Comparison of ENCODE assay signal across 24 cellular contexts in genomic region chr10:60578217-60578616, GRCh38.
A peak's percentile ranks its signal among the peaks of the same experiment; 100 is the strongest.
DNase-seq lines count a peak whose midpoint lies in the region; ATAC-seq, FAIRE-seq and TF ChIP-seq lines count a peak whose summit lies in the region.
"Had no signal": no experiment of that assay in that cellular context is flagged by ENCODE, and none has a peak within 500 bp of the region (broad histone marks: within the 10 kb centered on the region; RNA-seq: fewer than 3 reads in every experiment).

No MANE protein-coding gene starts in this region.

- H3K36me3 ChIP-seq in HepG2 (replicated peaks in 1 of 2; ENCODE audit: control insufficient read depth in 1 of 2, insufficient read depth in 2 of 2, low read length in 2 of 2) (no peaks in the 10 kb centered on the region), right lobe of liver (no peaks in the 10 kb centered on the region)
- H3K36me3 ChIP-seq: BLaER1, Peyer's patch had no signal

- FAIRE-seq in HepG2 (lab: Jason Lieb, UNC): no peak
- FAIRE-seq: GM12878 had no signal

- H3K4me2 ChIP-seq in HepG2 (ENCODE audit: low read depth, low read length): no peak overlapping the region
- H3K4me2 ChIP-seq: BLaER1, GM23338 had no signal

- DNase-seq in HepG2 (ENCODE audit: low spot score) (no peak), right lobe of liver (no peak), LoVo (ENCODE audit: low spot score) (peak; percentile 2), epithelial cell of esophagus (ENCODE audit: low read depth) (peak; percentile 53), NCI-H345 treated with DMSO at 0.1 percent for 48 hours (lab: John Stamatoyannopoulos, UW; ENCODE audit: unreplicated experiment) (no peak), KBM-7 (no peak), T-cell (no peak)
- DNase-seq: 8988T; CD4-positive, CD25-positive, alpha-beta regulatory T cell; COR-L47; DMS79; EL; GDM1; H9; HFFc6; Kasumi-1; NCI-H2029 treated with DMSO at 0.1 percent for 48 hours; NCI-H69; Peyer's patch; SIG-M5 had no signal

- H3K27ac ChIP-seq in HepG2 (ENCODE audit: extremely low read length, insufficient read depth, low read length) (no peak overlapping the region), right lobe of liver (no peak overlapping the region)
- H3K27ac ChIP-seq: BLaER1, Peyer's patch, SK-N-MC had no signal

- H3K27me3 ChIP-seq in HepG2 (ENCODE audit: control insufficient read depth in 1 of 2, insufficient read depth in 2 of 2, low read length in 2 of 2) (no peaks in the 10 kb centered on the region), right lobe of liver (no peaks in the 10 kb centered on the region)
- H3K27me3 ChIP-seq: BLaER1, Peyer's patch had no signal

- peaks cover 7 to 10% (median 10%) of the 10 kb centered on the region in 3 donors for H3K9me3 Mint-ChIP-seq in T-cell
- H3K9me3 Mint-ChIP-seq: HFFc6 had no signal

- H4K20me1 ChIP-seq in HepG2 (ENCODE audit: insufficient read depth, low read length): no peaks in the 10 kb centered on the region
- H4K20me1 ChIP-seq: BLaER1 had no signal

- no TSS peak for BruUV-seq in HepG2 (replicated peaks; lab: Mats Ljungman, UMichigan)

- H3K27me3 Mint-ChIP-seq in T-cell: no peaks in the 10 kb centered on the region
- H3K27me3 Mint-ChIP-seq: CD4-positive, CD25-positive, alpha-beta regulatory T cell had no signal

- CTCF ChIA-PET in HepG2 (lab: Yijun Ruan, JAX; ENCODE audit: low intra/inter-chr PET ratio, low total read pairs): no interaction called here
- CTCF ChIA-PET in T-cell (lab: Charles Lee): interaction anchor here in 1 of 2 donors (0.6 kb wide), 1 partner anchor 133 kb away, joined by 5 read pairs; no protein-coding TSS in a partner anchor

- H3K4me3 ChIP-seq in HepG2 (replicated peaks in 1 of 3; ENCODE audit: insufficient read depth in 1 of 3, low read depth in 2 of 3, low read length in 3 of 3) (no peak overlapping the region), right lobe of liver (no peak overlapping the region), epithelial cell of esophagus (ENCODE audit: low read length) (no peak overlapping the region)
- H3K4me3 ChIP-seq: BLaER1, GM12878, GM23338, Peyer's patch, SK-N-MC had no signal

- H3K36me3 Mint-ChIP-seq in T-cell: peaks cover 27% of the 10 kb centered on the region
- H3K36me3 Mint-ChIP-seq: CD4-positive, CD25-positive, alpha-beta regulatory T cell had no signal

- H3K4me1 ChIP-seq in HepG2 (ENCODE audit: insufficient read depth, low read length): no peaks in the 10 kb centered on the region
- no peaks in the 10 kb centered on the region for H3K4me1 ChIP-seq in right lobe of liver
- H3K4me1 ChIP-seq: Peyer's patch had no signal

- H3K79me2 ChIP-seq in HepG2 (ENCODE audit: insufficient read depth, low read length): no peaks in the 10 kb centered on the region

- in situ Hi-C loops in HepG2 (cut with HindIII; ENCODE audit: extremely low pct_ligation_motif_present, low pct_unique_long_range_greater_than_20kb): no loop called here
- in situ Hi-C loops in KBM-7 (cut with MboI; ENCODE audit: low pct_unique_long_range_greater_than_20kb, low sequenced_read_pairs): no loop called here

- no peak overlapping the region for H3K9ac ChIP-seq in HepG2 (ENCODE audit: insufficient read depth, low read depth, low read length)
- H3K9ac ChIP-seq: BLaER1 had no signal

- TF ChIP-seq CTCF in HepG2 (CRISPR knock-in tag; IDR thresholded peaks at IDR 0.05) (no peak), right lobe of liver (IDR thresholded peaks at IDR 0.05) (no peak), epithelial cell of esophagus (IDR thresholded peaks at IDR 0.05; ENCODE audit: insufficient read depth, low read depth, low read length, missing control alignments) (no peak)

- intact Hi-C loops in HepG2 (cut with micrococcal nuclease; ENCODE audit: unreplicated experiment) (no loop called here), right lobe of liver (cut with DNase I) (no loop called here)

- ATAC-seq in HepG2 (no peak), right lobe of liver (no peak), T-cell (replicated peaks in 1 of 4) (no peak)
- ATAC-seq: GM12878, GM23338 had no signal

- H3K4me3 Mint-ChIP-seq in T-cell: no peak overlapping the region
- H3K4me3 Mint-ChIP-seq: CD4-positive, CD25-positive, alpha-beta regulatory T cell; GM23338; H9; HFFc6 had no signal

- TF ChIP-seq EP300 in HepG2 (IDR thresholded peaks at IDR 0.05; ENCODE audit: low read depth in 2 of 2, low read length in 2 of 2): no peak
- TF ChIP-seq EP300 in HepG2 (CRISPR knock-in tag; IDR thresholded peaks at IDR 0.05; ENCODE audit: borderline replicate concordance): no peak

- TF ChIP-seq POLR2A in HepG2 (IDR thresholded peaks at IDR 0.05; ENCODE audit: insufficient read depth in 1 of 2, low read depth in 2 of 2, low read length in 2 of 2) (no peak), right lobe of liver (IDR thresholded peaks at IDR 0.05) (no peak)

- peaks cover 18 to 36% (median 29%) of the 10 kb centered on the region in 3 donors for H3K4me1 Mint-ChIP-seq in T-cell

- no peak overlapping the region for H2AFZ ChIP-seq in HepG2 (ENCODE audit: low read length)
- H2AFZ ChIP-seq: GM23338 had no signal

- POLR2A ChIA-PET in HepG2 (lab: Yijun Ruan, JAX): no interaction called here
- POLR2A ChIA-PET in T-cell (lab: Charles Lee): interaction anchor here (0.6 kb wide), 2 partner anchors 28 to 146 kb away, joined by 4 to 13 read pairs; no protein-coding TSS in a partner anchor

- H3K27ac Mint-ChIP-seq in T-cell: no peak overlapping the region
- H3K27ac Mint-ChIP-seq: CD4-positive, CD25-positive, alpha-beta regulatory T cell; HFFc6 had no signal

- TF ChIP-seq RAD21 in HepG2 (CRISPR knock-in tag; IDR thresholded peaks at IDR 0.05): no peak

- H3K9me3 ChIP-seq in HepG2 (ENCODE audit: low read length) (no peaks in the 10 kb centered on the region), right lobe of liver (no peaks in the 10 kb centered on the region)
- H3K9me3 ChIP-seq: BLaER1, Peyer's patch had no signal

TF ChIP-seq in HepG2, 621 proteins besides CTCF, POLR2A, EP300 and RAD21:
- TF ChIP-seq JARID2 (CRISPR knock-in tag; IDR thresholded peaks at IDR 0.05; ENCODE audit: insufficient replicate concordance) (no peak), TOE1 (CRISPR knock-in tag; IDR thresholded peaks at IDR 0.05) (no peak), HDAC2 (CRISPR knock-in tag; IDR thresholded peaks at IDR 0.05) (no peak), ZNF225 (CRISPR knock-in tag; IDR thresholded peaks at IDR 0.05) (no peak), NFE2L2 (IDR thresholded peaks at IDR 0.05; ENCODE audit: low read length) (peak; percentile 20; the same call in 1 of the 2 replicates), TARDBP (CRISPR knock-in tag; IDR thresholded peaks at IDR 0.05) (no peak), KLF9 (CRISPR knock-in tag; IDR thresholded peaks at IDR 0.05; ENCODE audit: low read depth) (no peak), XBP1 (CRISPR knock-in tag; IDR thresholded peaks at IDR 0.05) (no peak), ZSCAN31 (CRISPR knock-in tag; IDR thresholded peaks at IDR 0.05; ENCODE audit: low read depth) (no peak)

Comparison
In these comparisons a context has a peak if more than half of its experiments do, and no peak if none do; other contexts are left out.
1. DNase-seq: peak in LoVo (single experiment) and epithelial cell of esophagus (single experiment); none in HepG2 (single experiment), right lobe of liver (0 of 3), NCI-H345 treated with DMSO at 0.1 percent for 48 hours (single experiment), KBM-7 (single experiment) and T-cell (0 of 34).